ENCODE assay signal across 10 cellular contexts in genomic region chr17:51035436-51035835, GRCh38.
DNase-seq lines count a peak whose midpoint lies in the region; ATAC-seq, FAIRE-seq and TF ChIP-seq lines count a peak whose summit lies in the region.
"Had no signal": no experiment of that assay in that cellular context is flagged by ENCODE, and none has a peak within 500 bp of the region (broad histone marks: within the 10 kb centered on the region; RNA-seq: fewer than 3 reads in every experiment).

No MANE protein-coding gene starts in this region.

- H3K36me3 ChIP-seq in astrocyte (ENCODE audit: insufficient read depth, low read length): no peaks in the 10 kb centered on the region
- H3K36me3 ChIP-seq: thoracic aorta had no signal

- TF ChIP-seq CTCF in A549 (IDR thresholded peaks at IDR 0.05): no peak
- TF ChIP-seq CTCF in astrocyte (IDR thresholded peaks at IDR 0.05; ENCODE audit: insufficient read depth, low read depth, low read length): no peak
- TF ChIP-seq CTCF in RWPE1 (conservative IDR thresholded peaks at IDR 0.05; ENCODE audit: low read depth): no peak

- H3K4me3 ChIP-seq in A549: no peak overlapping the region
- no peak overlapping the region for H3K4me3 ChIP-seq in astrocyte (ENCODE audit: insufficient read depth, low read depth, low read length)
- H3K4me3 ChIP-seq: thoracic aorta had no signal

- H3K9me3 Mint-ChIP-seq in astrocyte (ENCODE audit: unreplicated experiment): no peaks in the 10 kb centered on the region

- H3K4me2 ChIP-seq in A549 (no peak overlapping the region), astrocyte (ENCODE audit: low read length) (peak overlapping the region; percentile 40)

- no peak for DNase-seq in A549 (ENCODE audit: low read depth in 1 of 2, low spot score in 1 of 2)
- DNase-seq in H4 (ENCODE audit: low spot score): peak; percentile 35
- peak; percentile 96 for DNase-seq in astrocyte (ENCODE audit: low read depth)
- DNase-seq in SW480 (ENCODE audit: low spot score): no peak
- no peak for DNase-seq in activated CD4-positive, CD25-positive, alpha-beta regulatory T cell (lab: John Stamatoyannopoulos, UW)
- no peak for DNase-seq in RWPE1 (ENCODE audit: low spot score)
- DNase-seq: DMS 273 treated with DMSO at 0.1 percent for 48 hours had no signal

- peak; percentile 46 for FAIRE-seq in A549 (lab: Jason Lieb, UNC)
- FAIRE-seq in astrocyte (lab: Jason Lieb, UNC): peak; percentile 97

- H3K27me3 ChIP-seq in astrocyte (ENCODE audit: insufficient read depth, low read length): no peaks in the 10 kb centered on the region
- H3K27me3 ChIP-seq in layer of hippocampus (ENCODE audit: control insufficient read depth, insufficient read depth, low read length): no peaks in the 10 kb centered on the region

- TF ChIP-seq POLR2A in A549 (IDR thresholded peaks at IDR 0.05; ENCODE audit: low read length): no peak

- CTCF ChIA-PET in A549 (lab: Yijun Ruan, JAX): interaction anchor here (1.0 to 3.7 kb wide), 4 partner anchors 8 to 35 kb away, joined by 3 to 12 read pairs (median 8); no protein-coding TSS in a partner anchor
- CTCF ChIA-PET in RWPE1 (lab: Yijun Ruan, JAX): no interaction called here

- peak overlapping the region; percentile 89 for H3K27ac Mint-ChIP-seq in astrocyte (ENCODE audit: unreplicated experiment)

- POLR2A ChIA-PET in A549 (lab: Yijun Ruan, JAX): interaction anchor here (0.6 kb wide), 1 partner anchor 9 kb away, joined by 5 read pairs; no protein-coding TSS in a partner anchor
- POLR2A ChIA-PET in RWPE1 (lab: Yijun Ruan, JAX; ENCODE audit: low non-redundant PET): no interaction called here

- no peaks in the 10 kb centered on the region for H4K20me1 ChIP-seq in astrocyte (ENCODE audit: insufficient read depth, low read length)

- H2AFZ ChIP-seq in astrocyte (ENCODE audit: low read depth, low read length): no peak overlapping the region

- H3K27ac ChIP-seq in A549 (no peak overlapping the region), astrocyte (ENCODE audit: low read depth, low read length) (peak overlapping the region; percentile 53), layer of hippocampus (ENCODE audit: low read depth, low read length) (peak overlapping the region; percentile 91), RWPE1 (no peak overlapping the region)
- H3K27ac ChIP-seq: thoracic aorta had no signal

- no peaks in the 10 kb centered on the region for H3K27me3 Mint-ChIP-seq in astrocyte (ENCODE audit: low read depth, unreplicated experiment)

- no peak overlapping the region for H3K4me3 Mint-ChIP-seq in astrocyte (ENCODE audit: unreplicated experiment)

- H3K9me3 ChIP-seq in A549: no peaks in the 10 kb centered on the region
- H3K9me3 ChIP-seq in astrocyte (ENCODE audit: insufficient read depth, low read depth, low read length): no peaks in the 10 kb centered on the region
- H3K9me3 ChIP-seq: thoracic aorta had no signal

- peaks cover 3% of the 10 kb centered on the region for H3K36me3 Mint-ChIP-seq in astrocyte (ENCODE audit: low read depth, unreplicated experiment)

- ATAC-seq in A549 (no peak), HG03469 (IDR thresholded peaks at IDR 0.05; ENCODE audit: unreplicated experiment) (no peak)

- no peaks in the 10 kb centered on the region for H3K4me1 ChIP-seq in A549
- H3K4me1 ChIP-seq in astrocyte (ENCODE audit: insufficient read depth, low read length): peaks cover 2% of the 10 kb centered on the region

- peaks cover 7% of the 10 kb centered on the region for H3K79me2 ChIP-seq in astrocyte (ENCODE audit: insufficient read depth, low read length)

- H3K4me1 Mint-ChIP-seq in astrocyte (ENCODE audit: low read depth, unreplicated experiment): peaks cover 28% of the 10 kb centered on the region

- no peak for TF ChIP-seq EP300 in A549 (IDR thresholded peaks at IDR 0.05)

- no peak for TF ChIP-seq RAD21 in A549 (conservative IDR thresholded peaks at IDR 0.05 in 1 of 2, IDR thresholded peaks at IDR 0.05 in 1 of 2)

- H3K9ac ChIP-seq in astrocyte (ENCODE audit: low read length): peak overlapping the region; percentile 33

TF ChIP-seq in A549, 52 proteins besides CTCF, POLR2A, EP300 and RAD21:
- TF ChIP-seq ZSCAN20 (CRISPR knock-in tag; IDR thresholded peaks at IDR 0.05): no peak
- no peak for TF ChIP-seq POLR2AphosphoS2 (conservative IDR thresholded peaks at IDR 0.05; ENCODE audit: low read length)
- TF ChIP-seq, protein P1, sequence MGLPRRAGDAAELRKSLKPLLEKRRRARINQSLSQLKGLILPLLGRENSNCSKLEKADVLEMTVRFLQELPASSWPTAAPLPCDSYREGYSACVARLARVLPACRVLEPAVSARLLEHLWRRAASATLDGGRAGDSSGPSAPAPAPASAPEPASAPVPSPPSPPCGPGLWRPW (IDR thresholded peaks at IDR 0.05): no peak
- TF ChIP-seq JUNB (IDR thresholded peaks at IDR 0.05): no peak
- TF ChIP-seq HDAC2 (IDR thresholded peaks at IDR 0.05): no peak
- no peak for TF ChIP-seq HEYL (CRISPR knock-in tag; IDR thresholded peaks at IDR 0.05)
- no peak for TF ChIP-seq GATA3 (IDR thresholded peaks at IDR 0.05; ENCODE audit: borderline replicate concordance)
- TF ChIP-seq RFX5 (IDR thresholded peaks at IDR 0.05): no peak
- no peak for TF ChIP-seq MAZ (IDR thresholded peaks at IDR 0.05; ENCODE audit: borderline replicate concordance, low read depth, low read length)
- TF ChIP-seq, protein P2, sequence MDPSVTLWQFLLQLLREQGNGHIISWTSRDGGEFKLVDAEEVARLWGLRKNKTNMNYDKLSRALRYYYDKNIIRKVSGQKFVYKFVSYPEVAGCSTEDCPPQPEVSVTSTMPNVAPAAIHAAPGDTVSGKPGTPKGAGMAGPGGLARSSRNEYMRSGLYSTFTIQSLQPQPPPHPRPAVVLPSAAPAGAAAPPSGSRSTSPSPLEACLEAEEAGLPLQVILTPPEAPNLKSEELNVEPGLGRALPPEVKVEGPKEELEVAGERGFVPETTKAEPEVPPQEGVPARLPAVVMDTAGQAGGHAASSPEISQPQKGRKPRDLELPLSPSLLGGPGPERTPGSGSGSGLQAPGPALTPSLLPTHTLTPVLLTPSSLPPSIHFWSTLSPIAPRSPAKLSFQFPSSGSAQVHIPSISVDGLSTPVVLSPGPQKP (IDR thresholded peaks at IDR 0.05; ENCODE audit: low read depth, low read length): no peak
- no peak for TF ChIP-seq SREBF2 (IDR thresholded peaks at IDR 0.05)
- no peak for TF ChIP-seq KDM5A (IDR thresholded peaks at IDR 0.05)
- TF ChIP-seq JUN (IDR thresholded peaks at IDR 0.05): no peak

Comparison
In these comparisons a context has a peak if more than half of its experiments do, and no peak if none do; other contexts are left out.
1. DNase-seq: peak in H4 (single experiment) and astrocyte (single experiment); none in A549 (0 of 2), SW480 (single experiment), activated CD4-positive, CD25-positive, alpha-beta regulatory T cell (0 of 4) and RWPE1 (single experiment).
2. H3K27ac ChIP-seq: peak in astrocyte (single experiment) and layer of hippocampus (single experiment); none in A549 (0 of 2) and RWPE1 (single experiment).